21 cellular contexts compared by ENCODE assay signal in the genomic region with DNA sequence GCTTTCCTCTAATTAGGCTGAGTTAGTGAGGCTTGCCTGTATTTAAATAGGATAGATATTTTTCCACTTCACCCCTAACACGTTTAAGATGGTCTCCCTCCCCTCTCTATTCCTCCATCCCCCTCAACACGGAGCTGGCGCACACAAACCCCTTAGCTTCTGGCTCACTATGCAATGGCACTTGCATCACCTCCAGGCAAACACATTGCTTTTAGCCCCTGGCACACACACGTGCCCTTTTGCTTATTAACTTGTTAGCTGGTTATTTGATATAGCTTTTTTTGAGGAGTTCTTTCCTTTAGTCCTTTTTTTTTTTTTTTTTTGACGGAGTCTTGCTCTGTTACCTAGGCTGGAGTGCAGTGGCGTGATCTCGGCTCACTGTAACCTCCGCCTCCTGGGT.
"Had no signal": no experiment of that assay in that cellular context is flagged by ENCODE, and none has a peak within 500 bp of the region (broad histone marks: within the 10 kb centered on the region; RNA-seq: fewer than 3 reads in every experiment).

No MANE protein-coding gene starts in this region.

- ATAC-seq: activated CD4-positive, alpha-beta T cell treated with anti-CD3 and anti-CD28 coated beads for 36 hours; activated T-cell treated with anti-CD3 and anti-CD28 coated beads, Interleukin-2, amount 50 U/mL, for 4 hours; body of pancreas; heart right ventricle; left lung; naive thymus-derived CD8-positive, alpha-beta T cell had no signal

- H3K9me3 ChIP-seq: body of pancreas, heart right ventricle, left lung, upper lobe of left lung had no signal

- H3K4me1 ChIP-seq: body of pancreas, left lung, spleen, upper lobe of left lung had no signal

- H3K4me3 ChIP-seq: body of pancreas, cardiac muscle cell, heart right ventricle, left lung, spleen, upper lobe of left lung had no signal

- DNase-seq: activated B cell treated with CpG ODN at 0.5 μM for 24 hours; activated CD4-positive, alpha-beta T cell treated with anti-CD3 and anti-CD28 coated beads for 36 hours; activated CD4-positive, alpha-beta T cell treated with anti-CD3 and anti-CD28 coated beads, Interleukin-2, amount 50 U/mL, for 4 hours; activated CD8-positive, alpha-beta memory T cell treated with anti-CD3 and anti-CD28 coated beads for 24 hours; activated CD8-positive, alpha-beta memory T cell treated with anti-CD3 and anti-CD28 coated beads, Interleukin-2, amount 50 U/mL, for 48 hours; activated naive CD4-positive, alpha-beta T cell treated with Interleukin-2 at 50 U/mL for 16 hours; activated naive CD8-positive, alpha-beta T cell treated with anti-CD3 and anti-CD28 coated beads, Interleukin-2, amount 10 ng/mL, durations not matched to agents 7 days and 5 days; activated T-cell treated with anti-CD3 and anti-CD28 coated beads, Interleukin-2, amount 50 U/mL, for 4 hours; body of pancreas; heart right ventricle; kidney; left lung; naive thymus-derived CD8-positive, alpha-beta T cell; retina; spleen; stimulated activated CD4-positive, alpha-beta T cell treated with anti-CD3 and anti-CD28 coated beads, Interleukin-4, amount 100 ng/mL, for 24 hours; stimulated activated naive CD4-positive, alpha-beta T cell treated with Interleukin-2 at 50 U/mL for 16 hours; T-helper 9 cell; upper lobe of left lung had no signal

- H3K27ac ChIP-seq: body of pancreas, cardiac muscle cell, epithelial cell of prostate, heart right ventricle, left lung, spleen, upper lobe of left lung had no signal

- H3K27me3 ChIP-seq: body of pancreas, cardiac muscle cell, spleen, upper lobe of left lung had no signal

- H3K36me3 ChIP-seq: cardiac muscle cell had no signal
